Comparison of ENCODE assay signal across 8 cellular contexts in genomic region chr21:29018540-29018939, GRCh38. TPM values are rescaled to one million over a fixed set of nuclear protein-coding genes. Genes with fewer than 3 reads are reported as not detected.
DNase-seq lines count a peak whose midpoint lies in the region; ATAC-seq and TF ChIP-seq lines count a peak whose summit lies in the region.

No MANE protein-coding gene starts in this region.

- WGBS in esophagus, 2 donors = 7 to 8% methylated on average over 12 of the region's 12 CpGs

- H3K27me3 ChIP-seq in esophagus (ENCODE audit: control insufficient read depth in 1 of 2, insufficient read depth in 2 of 2, low read length in 2 of 2) = no peaks in the 10 kb centered on the region

- peaks cover 10% of the 10 kb centered on the region; the same call in 1 of the 2 replicates for H3K36me3 Mint-ChIP-seq in HFFc6 (ENCODE audit: low read depth)

- peak overlapping the region; percentile 87 for H3K27ac Mint-ChIP-seq in HFFc6

- peak overlapping the region; percentile 89 for H3K4me3 Mint-ChIP-seq in HFFc6

- peaks cover 13% of the 10 kb centered on the region for H3K4me1 Mint-ChIP-seq in HFFc6 (ENCODE audit: low read depth)

- H3K9me3 ChIP-seq in esophagus (ENCODE audit: control insufficient read depth in 2 of 2, insufficient read depth in 1 of 2, low read depth in 1 of 2, low read length in 1 of 2) = no peaks in the 10 kb centered on the region

- no peaks in the 10 kb centered on the region for H3K36me3 ChIP-seq in esophagus (ENCODE audit: control insufficient read depth in 2 of 2, insufficient read depth in 2 of 2, low read length in 1 of 2)

- H3K4me3 ChIP-seq in esophagus (ENCODE audit: low read depth in 1 of 2, low read length in 2 of 2) = peak overlapping the region; percentile 75 to 93

- H3K27me3 Mint-ChIP-seq in HFFc6 (ENCODE audit: insufficient read depth) = no peaks in the 10 kb centered on the region

- DNase-seq in GM03348 (ENCODE audit: low spot score) (peak; percentile 17), HFFc6 (no peak), RKO (ENCODE audit: low spot score) (peak; percentile 39), omental fat pad (ENCODE audit: low spot score) (no peak), cerebellum (ENCODE audit: low spot score) (no peak), DMS153 treated with DMSO at 0.1 percent for 48 hours (lab: John Stamatoyannopoulos, UW; ENCODE audit: unreplicated experiment) (no peak), anterior cingulate cortex (lab: John Stamatoyannopoulos, UW) (no peak)

- no peaks in the 10 kb centered on the region for H3K9me3 Mint-ChIP-seq in HFFc6

- TF ChIP-seq CTCF in HFFc6 (IDR thresholded peaks at IDR 0.05) (no peak), omental fat pad (IDR thresholded peaks at IDR 0.05) (no peak)

- ATAC-seq in omental fat pad (ENCODE audit: low FRiP score) = peak; percentile 46

- H3K4me1 ChIP-seq in esophagus (ENCODE audit: control insufficient read depth in 2 of 2, insufficient read depth in 2 of 2, low read length in 1 of 2) = no peaks in the 10 kb centered on the region

- peak overlapping the region; percentile 60 to 85 for H3K27ac ChIP-seq in esophagus (ENCODE audit: low read depth in 2 of 2, low read length in 1 of 2)

RNA-seq across cellular contexts. Expression of gene RWDD2B, which starts 0.6 kb away (rescaled TPM):
- total RNA-seq in HFFc6 (2021; fragmentation: NEBNext Ultra II Directional; extraction: Animal tissue kit (Norgen Biotek cat#: 25700)) = 10 to 100 TPM; 30.0 to 34.5 (median 31.1) TPM
- polyA plus RNA-seq in esophagus = 1 to 10 TPM; 8.7 to 9.7 TPM
- total RNA-seq in omental fat pad = 10 to 100 TPM in 3 of 4 donors, 1 to 10 TPM in 1; 5.2 to 15.5 (median 14.0) TPM
- 8.0 TPM for total RNA-seq in cerebellum

RNA-seq across cellular contexts. Expression of gene USP16, which starts 5.9 kb away (rescaled TPM):
- total RNA-seq in HFFc6 (2021; fragmentation: NEBNext Ultra II Directional; extraction: Animal tissue kit (Norgen Biotek cat#: 25700)) = 10 to 100 TPM; 28.1 to 43.1 (median 37.1) TPM
- polyA plus RNA-seq in esophagus = 10 to 100 TPM; 14.0 to 22.9 TPM
- total RNA-seq in omental fat pad = 10 to 100 TPM; 36.2 to 46.2 (median 39.5) TPM
- total RNA-seq in cerebellum = 27.5 TPM

RNA-seq across cellular contexts. Expression of gene LTN1, which starts 25.9 kb away (rescaled TPM):
- total RNA-seq in HFFc6 (2021; fragmentation: NEBNext Ultra II Directional; extraction: Animal tissue kit (Norgen Biotek cat#: 25700)) = 10 to 100 TPM; 19.8 to 23.4 (median 20.8) TPM
- polyA plus RNA-seq in esophagus = 1 to 10 TPM; 3.4 to 5.0 TPM
- 10 to 100 TPM; 20.5 to 27.9 (median 21.4) TPM for total RNA-seq in omental fat pad
- 46.5 TPM for total RNA-seq in cerebellum

RNA-seq across cellular contexts. Expression of gene CCT8, which starts 54.9 kb away (rescaled TPM):
- total RNA-seq in HFFc6 (2021; fragmentation: NEBNext Ultra II Directional; extraction: Animal tissue kit (Norgen Biotek cat#: 25700)) = 100 to 1,000 TPM; 209 to 258 (median 227) TPM
- 100 to 1,000 TPM in 1 of 2 donors, 10 to 100 TPM in 1; 77.7 to 109 TPM for polyA plus RNA-seq in esophagus
- total RNA-seq in omental fat pad (100 to 1,000 TPM in 3 of 4 donors, 10 to 100 TPM in 1; 68.9 to 132 (median 113) TPM), cerebellum (103 TPM)

Comparison
In these comparisons a context has a peak if more than half of its experiments do, and no peak if none do; other contexts are left out.
1. DNase-seq: peak in GM03348 (single experiment) and RKO (single experiment); none in HFFc6 (single experiment), omental fat pad (single experiment), cerebellum (single experiment), DMS153 treated with DMSO at 0.1 percent for 48 hours (single experiment) and anterior cingulate cortex (0 of 58).